12 cellular contexts compared by ENCODE assay signal in the genomic region with DNA sequence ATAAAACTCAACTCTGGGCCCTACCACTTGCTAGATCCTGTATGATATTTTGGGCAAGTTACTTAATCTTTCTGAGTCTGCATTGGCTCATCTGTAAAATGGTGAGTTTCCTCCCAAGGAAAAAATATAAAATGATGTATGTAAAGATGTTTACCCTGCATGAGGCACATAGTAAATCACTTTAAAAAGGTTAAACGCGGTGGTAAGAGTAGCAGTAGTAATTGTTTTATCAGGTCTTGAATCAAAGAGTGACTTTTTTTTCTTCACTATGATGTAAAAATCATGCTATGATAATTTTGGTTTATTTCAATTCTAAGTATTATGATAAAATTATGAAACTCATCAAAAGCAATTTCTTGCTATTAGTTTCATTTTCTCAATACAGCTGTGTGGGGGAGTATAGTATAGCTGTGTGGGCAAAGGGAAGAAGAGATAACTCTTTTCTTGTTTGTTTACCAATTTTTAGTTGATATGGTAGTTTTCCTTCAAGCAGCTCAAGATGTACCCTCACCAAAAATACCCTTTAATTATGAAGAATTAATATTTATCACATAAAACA. TPM values are rescaled to one million over a fixed set of nuclear protein-coding genes. Genes with fewer than 3 reads are reported as not detected.
A peak's percentile ranks its signal among the peaks of the same experiment; 100 is the strongest.
DNase-seq lines count a peak whose midpoint lies in the region; ATAC-seq lines count a peak whose summit lies in the region.
"Had no signal": no experiment of that assay in that cellular context is flagged by ENCODE, and none has a peak within 500 bp of the region (broad histone marks: within the 10 kb centered on the region; RNA-seq: fewer than 3 reads in every experiment).

No MANE protein-coding gene starts in this region.

- ATAC-seq in GM18858 (IDR thresholded peaks at IDR 0.05; ENCODE audit: unreplicated experiment) = peak; percentile 18
- no peak for ATAC-seq in activated naive CD8-positive, alpha-beta T cell treated with anti-CD3 and anti-CD28 coated beads, Interleukin-2, amount 50 U/mL, for 24 hours
- no peak for ATAC-seq in HG03571 (IDR thresholded peaks at IDR 0.05; ENCODE audit: unreplicated experiment)

- H3K4me1 ChIP-seq in CD8-positive, alpha-beta memory T cell (ENCODE audit: insufficient read depth, low read length) = peaks cover 79% of the 10 kb centered on the region
- H3K4me1 ChIP-seq: prostate gland had no signal

- DNase-seq in CD8-positive, alpha-beta memory T cell = no peak
- no peak for DNase-seq in activated naive CD8-positive, alpha-beta T cell treated with anti-CD3 and anti-CD28 coated beads, Interleukin-2, amount 50 U/mL, for 24 hours
- DNase-seq in amygdala (lab: John Stamatoyannopoulos, UW) = no peak
- DNase-seq in DMS79 treated with DMSO at 0.1 percent for 48 hours (lab: John Stamatoyannopoulos, UW) = no peak
- DNase-seq: mesenchymal stem cell; NCI-H187; stimulated activated CD4-positive, alpha-beta T cell treated with anti-CD3 and anti-CD28 coated beads, Interleukin-2, amount 100 ng/mL, for 48 hours had no signal

- POLR2A ChIA-PET in CD8-positive, alpha-beta memory T cell (lab: Charles Lee) = no interaction called here

- peak overlapping the region in 7 of 8 donors; percentile 31 to 91 (median 69) for H3K27ac Mint-ChIP-seq in CD8-positive, alpha-beta memory T cell
- H3K27ac Mint-ChIP-seq in IgD-negative memory B cell = peak overlapping the region in 2 of 3 donors; percentile 72 to 87
- peak overlapping the region; percentile 80 for H3K27ac Mint-ChIP-seq in activated naive CD8-positive, alpha-beta T cell treated with anti-CD3 and anti-CD28 coated beads, Interleukin-2, amount 50 U/mL, for 24 hours

- H3K27me3 Mint-ChIP-seq in CD8-positive, alpha-beta memory T cell = no peaks in the 10 kb centered on the region
- no peaks in the 10 kb centered on the region for H3K27me3 Mint-ChIP-seq in IgD-negative memory B cell
- no peaks in the 10 kb centered on the region for H3K27me3 Mint-ChIP-seq in activated naive CD8-positive, alpha-beta T cell treated with anti-CD3 and anti-CD28 coated beads, Interleukin-2, amount 50 U/mL, for 24 hours

- H3K9me3 Mint-ChIP-seq in CD8-positive, alpha-beta memory T cell = no peaks in the 10 kb centered on the region
- H3K9me3 Mint-ChIP-seq in IgD-negative memory B cell = no peaks in the 10 kb centered on the region
- no peaks in the 10 kb centered on the region for H3K9me3 Mint-ChIP-seq in activated naive CD8-positive, alpha-beta T cell treated with anti-CD3 and anti-CD28 coated beads, Interleukin-2, amount 50 U/mL, for 24 hours

- no peak overlapping the region for H3K27ac ChIP-seq in CD8-positive, alpha-beta memory T cell (ENCODE audit: low read depth, low read length)
- H3K27ac ChIP-seq: prostate gland had no signal

- H3K9me3 ChIP-seq in CD8-positive, alpha-beta memory T cell (ENCODE audit: low read length) = no peaks in the 10 kb centered on the region
- H3K9me3 ChIP-seq: prostate gland had no signal

- H3K36me3 Mint-ChIP-seq in CD8-positive, alpha-beta memory T cell = peaks cover 3 to 30% (median 14%) of the 10 kb centered on the region in 3 donors
- H3K36me3 Mint-ChIP-seq in IgD-negative memory B cell = peaks cover 9% of the 10 kb centered on the region
- peaks cover 8% of the 10 kb centered on the region for H3K36me3 Mint-ChIP-seq in activated naive CD8-positive, alpha-beta T cell treated with anti-CD3 and anti-CD28 coated beads, Interleukin-2, amount 50 U/mL, for 24 hours (ENCODE audit: low read depth)

- H3K4me1 Mint-ChIP-seq in CD8-positive, alpha-beta memory T cell = peaks cover 89 to 100% (median 99%) of the 10 kb centered on the region in 3 donors
- H3K4me1 Mint-ChIP-seq in IgD-negative memory B cell = peaks cover 61 to 74% (median 73%) of the 10 kb centered on the region in 3 donors
- peaks cover 85% of the 10 kb centered on the region for H3K4me1 Mint-ChIP-seq in activated naive CD8-positive, alpha-beta T cell treated with anti-CD3 and anti-CD28 coated beads, Interleukin-2, amount 50 U/mL, for 24 hours

- peak overlapping the region; percentile 15 for H3K4me3 ChIP-seq in CD8-positive, alpha-beta memory T cell (ENCODE audit: low read length)
- H3K4me3 ChIP-seq: prostate gland had no signal

- H3K27me3 ChIP-seq in CD8-positive, alpha-beta memory T cell (ENCODE audit: insufficient read depth, low read length, poor library complexity, severe bottlenecking) = no peaks in the 10 kb centered on the region

- CTCF ChIA-PET in CD8-positive, alpha-beta memory T cell (lab: Charles Lee) = no interaction called here

- no peaks in the 10 kb centered on the region for H3K36me3 ChIP-seq in CD8-positive, alpha-beta memory T cell (ENCODE audit: insufficient read depth, low read length)
- H3K36me3 ChIP-seq: prostate gland had no signal

- H3K4me3 Mint-ChIP-seq in CD8-positive, alpha-beta memory T cell = peak overlapping the region; percentile 63 to 81 (median 75)
- peak overlapping the region; percentile 21 to 92 (median 52) for H3K4me3 Mint-ChIP-seq in IgD-negative memory B cell
- H3K4me3 Mint-ChIP-seq in activated naive CD8-positive, alpha-beta T cell treated with anti-CD3 and anti-CD28 coated beads, Interleukin-2, amount 50 U/mL, for 24 hours = peak overlapping the region; percentile 72

RNA-seq across cellular contexts. Expression of a gene that starts 10.7 kb away (rescaled TPM):
- total RNA-seq in CD8-positive, alpha-beta memory T cell = 10 to 100 TPM; 41.3 to 41.4 TPM
- 328 TPM for polyA plus RNA-seq in CD8-positive, alpha-beta memory T cell
- 190 TPM for polyA plus RNA-seq in IgD-negative memory B cell
- total RNA-seq: bronchial epithelial cell had no signal
